ENCODE assay signal across 1 cellular context in genomic region chr7:65037740-65038678, GRCh38.
A peak's percentile ranks its signal among the peaks of the same experiment; 100 is the strongest.
TF ChIP-seq lines count a peak whose summit lies in the region.

No MANE protein-coding gene starts in this region.

TF ChIP-seq in HepG2, 621 proteins besides CTCF, POLR2A, EP300 and RAD21 (continued from another document and continues in another):
- TF ChIP-seq ZNF280B (CRISPR knock-in tag; IDR thresholded peaks at IDR 0.05; ENCODE audit: borderline replicate concordance) (no peak), ZNF142 (CRISPR knock-in tag; IDR thresholded peaks at IDR 0.05) (no peak), ZNF691 (CRISPR knock-in tag; IDR thresholded peaks at IDR 0.05; ENCODE audit: borderline replicate concordance, low read depth) (no peak), ZMYM2 (CRISPR knock-in tag; IDR thresholded peaks at IDR 0.05) (no peak), ZNF331 (CRISPR knock-in tag; IDR thresholded peaks at IDR 0.05) (no peak), IKZF1 (IDR thresholded peaks at IDR 0.05) (no peak), ZNF7 (CRISPR knock-in tag; IDR thresholded peaks at IDR 0.05) (no peak), ZNF709 (CRISPR knock-in tag; IDR thresholded peaks at IDR 0.05) (no peak; the same call in 1 of the 2 replicates), ATF6 (CRISPR knock-in tag; conservative IDR thresholded peaks at IDR 0.05) (no peak), JUND (CRISPR knock-in tag; IDR thresholded peaks at IDR 0.05) (no peak), ZNF557 (CRISPR knock-in tag; IDR thresholded peaks at IDR 0.05) (no peak), ZNF326 (CRISPR knock-in tag; IDR thresholded peaks at IDR 0.05; ENCODE audit: borderline replicate concordance) (no peak), ZNF34 (CRISPR knock-in tag; IDR thresholded peaks at IDR 0.05; ENCODE audit: borderline replicate concordance) (no peak), ZNF253 (CRISPR knock-in tag; IDR thresholded peaks at IDR 0.05; ENCODE audit: borderline replicate concordance) (no peak), SP4 (CRISPR knock-in tag; IDR thresholded peaks at IDR 0.05) (peak; percentile 77; the same call in 1 of the 2 replicates), SMARCC2 (IDR thresholded peaks at IDR 0.05) (no peak), MED8 (CRISPR knock-in tag; IDR thresholded peaks at IDR 0.05; ENCODE audit: insufficient replicate concordance) (no peak), ZFP1 (CRISPR knock-in tag; IDR thresholded peaks at IDR 0.05) (no peak), BATF2 (CRISPR knock-in tag; IDR thresholded peaks at IDR 0.05) (no peak), ZBTB42 (CRISPR knock-in tag; IDR thresholded peaks at IDR 0.05) (no peak), ZSCAN31 (CRISPR knock-in tag; IDR thresholded peaks at IDR 0.05; ENCODE audit: low read depth) (peak; percentile 55; the same call in 1 of the 2 replicates), ZNF256 (CRISPR knock-in tag; conservative IDR thresholded peaks at IDR 0.05) (no peak), ZNF317 (CRISPR knock-in tag; IDR thresholded peaks at IDR 0.05) (no peak), ZXDC (CRISPR knock-in tag; IDR thresholded peaks at IDR 0.05) (no peak), BHLHE40 (IDR thresholded peaks at IDR 0.05; ENCODE audit: low read length) (no peak), ZMYM3 (CRISPR knock-in tag; IDR thresholded peaks at IDR 0.05) (no peak), ZNF816 (CRISPR knock-in tag; IDR thresholded peaks at IDR 0.05; ENCODE audit: borderline replicate concordance) (0 out of 2 replicates have a peak, but pooled peaks have one; percentile 38), ZNF75D (CRISPR knock-in tag; IDR thresholded peaks at IDR 0.05; ENCODE audit: borderline replicate concordance) (no peak), GATA4 (IDR thresholded peaks at IDR 0.05; ENCODE audit: borderline replicate concordance, low read depth) (no peak), TCF12 (IDR thresholded peaks at IDR 0.05) (no peak), TCF12 (CRISPR knock-in tag; IDR thresholded peaks at IDR 0.05) (no peak), HNRNPK (IDR thresholded peaks at IDR 0.05; ENCODE audit: low read depth, low read length, poor library complexity, severe bottlenecking) (peak; percentile 37), THAP11 (CRISPR knock-in tag; IDR thresholded peaks at IDR 0.05) (no peak), TAF1 (CRISPR knock-in tag; IDR thresholded peaks at IDR 0.05) (peak; percentile 88), ZBTB26 (CRISPR knock-in tag; IDR thresholded peaks at IDR 0.05; ENCODE audit: borderline replicate concordance) (no peak), ASH2L (IDR thresholded peaks at IDR 0.05; ENCODE audit: insufficient read length, low read depth, low read length) (peak; percentile 59), ZNF225 (CRISPR knock-in tag; IDR thresholded peaks at IDR 0.05) (no peak), NPAS2 (CRISPR knock-in tag; IDR thresholded peaks at IDR 0.05; ENCODE audit: borderline replicate concordance) (no peak), ZFY (CRISPR knock-in tag; IDR thresholded peaks at IDR 0.05) (peak; percentile 71), NFATC3 (CRISPR knock-in tag; IDR thresholded peaks at IDR 0.05) (no peak), ZNF446 (CRISPR knock-in tag; IDR thresholded peaks at IDR 0.05) (no peak), ZBTB34 (CRISPR knock-in tag; IDR thresholded peaks at IDR 0.05) (no peak), ZNF24 (IDR thresholded peaks at IDR 0.05) (no peak), NFYB (CRISPR knock-in tag; IDR thresholded peaks at IDR 0.05) (no peak), ZNF777 (CRISPR knock-in tag; IDR thresholded peaks at IDR 0.05) (no peak), IKZF4 (CRISPR knock-in tag; IDR thresholded peaks at IDR 0.05; ENCODE audit: borderline replicate concordance, low read depth, not compliant biosample characterization) (no peak), ETV6 (CRISPR knock-in tag; conservative IDR thresholded peaks at IDR 0.05) (no peak), ZSCAN12 (CRISPR knock-in tag; IDR thresholded peaks at IDR 0.05) (no peak), ATF5 (CRISPR knock-in tag; IDR thresholded peaks at IDR 0.05; ENCODE audit: low read depth) (no peak), TFE3 (CRISPR knock-in tag; IDR thresholded peaks at IDR 0.05) (no peak)
